ENCODE assay signal across 8 cellular contexts in the genomic region with DNA sequence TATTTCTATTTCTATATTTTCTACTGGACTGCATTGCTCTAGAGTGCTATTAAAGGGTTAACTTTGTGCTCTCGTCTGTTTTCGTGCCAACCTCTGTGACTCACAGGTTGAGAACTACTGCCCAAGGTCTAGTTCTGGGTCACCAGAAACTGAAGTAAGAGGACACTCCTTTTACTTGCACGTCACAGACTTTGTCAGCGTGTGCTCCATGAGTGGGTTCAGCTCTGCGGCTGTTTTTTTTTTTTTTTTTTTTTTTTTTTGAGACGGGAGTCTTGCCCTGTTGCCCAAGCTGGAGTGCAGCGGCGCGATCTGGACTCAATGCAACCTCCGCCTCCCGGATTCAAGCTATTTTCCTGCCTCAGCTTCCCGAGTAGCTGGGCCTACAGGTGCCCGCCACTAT. TPM values are rescaled to one million over a fixed set of nuclear protein-coding genes. Genes with fewer than 3 reads are reported as not detected.
DNase-seq lines count a peak whose midpoint lies in the region; ATAC-seq and TF ChIP-seq lines count a peak whose summit lies in the region.
"Had no signal": no experiment of that assay in that cellular context is flagged by ENCODE, and none has a peak within 500 bp of the region (broad histone marks: within the 10 kb centered on the region; RNA-seq: fewer than 3 reads in every experiment).

No MANE protein-coding gene starts in this region.

- H3K27ac ChIP-seq in HCT116 (ENCODE audit: low read depth, low read length) (peak overlapping the region; percentile 49; the same call in 1 of the 2 replicates), stomach smooth muscle (ENCODE audit: low read length) (peak overlapping the region; percentile 11)

- CTCF ChIA-PET in HCT116 (lab: Charles Lee): interaction anchor here (0.8 to 1.7 kb wide), 2 partner anchors 19 to 21 kb away, joined by 3 read pairs; no protein-coding TSS in a partner anchor

- intact Hi-C loops in HCT116 (cut with micrococcal nuclease): no loop called here

- H2AFZ ChIP-seq in HCT116 (ENCODE audit: low read depth, low read length, poor library complexity, severe bottlenecking): peak overlapping the region; percentile 46

- RAD21 ChIA-PET in HCT116 (lab: Charles Lee; ENCODE audit: low non-redundant PET in 1 of 2, low total read pairs in 2 of 2, uncharacterized antibody in 2 of 2, unreplicated experiment in 2 of 2): interaction anchor here in 1 of 2 experiments (1.2 kb wide), 1 partner anchor 102 kb away, joined by 4 read pairs; no protein-coding TSS in a partner anchor

- H3K4me2 ChIP-seq in HCT116 (ENCODE audit: low read length): peak overlapping the region; percentile 79

- no peaks in the 10 kb centered on the region for H3K36me3 ChIP-seq in HCT116 (ENCODE audit: control insufficient read depth in 1 of 2, insufficient read depth in 2 of 2, low read length in 2 of 2)
- H3K36me3 ChIP-seq in stomach smooth muscle (ENCODE audit: control insufficient read depth in 2 of 2, insufficient read depth in 2 of 2, low read length in 2 of 2): peaks cover 8% of the 10 kb centered on the region in 2 donors

- no peaks in the 10 kb centered on the region for H4K20me1 ChIP-seq in HCT116 (ENCODE audit: insufficient read depth)

- H3K4me1 ChIP-seq in HCT116 (ENCODE audit: control insufficient read depth in 1 of 2, insufficient read depth in 2 of 2, low read length in 2 of 2): peaks cover 14 to 29% of the 10 kb centered on the region in 2 experiments; a peak in 3 of 4 replicates
- H3K4me1 ChIP-seq in stomach smooth muscle (ENCODE audit: control insufficient read depth, insufficient read depth, low read length): peaks cover 10% of the 10 kb centered on the region

- H3K27me3 ChIP-seq in HCT116 (ENCODE audit: insufficient read depth, low read length) (no peaks in the 10 kb centered on the region), stomach smooth muscle (ENCODE audit: control insufficient read depth in 1 of 2, insufficient read depth in 2 of 2, low read length in 2 of 2) (no peaks in the 10 kb centered on the region)

- H3K9me3 ChIP-seq in HCT116 (ENCODE audit: control insufficient read depth in 1 of 2, insufficient read depth in 1 of 2, low read depth in 1 of 2, low read length in 2 of 2) (no peaks in the 10 kb centered on the region), stomach smooth muscle (ENCODE audit: control insufficient read depth in 2 of 2, low read length in 2 of 2) (no peaks in the 10 kb centered on the region)

- POLR2A ChIA-PET in HCT116 (lab: Charles Lee): interaction anchor here (0.7 kb wide), 1 partner anchor 18 kb away, joined by 3 read pairs; no protein-coding TSS in a partner anchor

- no peak for TF ChIP-seq RAD21 in HCT116 (IDR thresholded peaks at IDR 0.05; ENCODE audit: low read depth)

- DNase-seq in HCT116 (ENCODE audit: low read depth, low spot score): peak; percentile 73
- peak; percentile 94 for DNase-seq in RPMI7951 (ENCODE audit: low read depth)
- DNase-seq in fibroblast of the conjunctiva (ENCODE audit: low read depth): peak; percentile 75
- DNase-seq in NCI-H2107 treated with DMSO at 0.1 percent for 48 hours (lab: John Stamatoyannopoulos, UW; ENCODE audit: unreplicated experiment): no peak
- no peak for DNase-seq in foreskin melanocyte
- no peak for DNase-seq in stimulated activated naive CD4-positive, alpha-beta T cell (lab: John Stamatoyannopoulos, UW)
- DNase-seq: stimulated activated CD8-positive, alpha-beta memory T cell treated with anti-CD3 and anti-CD28 coated beads, Interleukin-4, amount 100 ng/mL, for 48 hours had no signal

- H3K4me3 ChIP-seq in HCT116 (replicated peaks in 1 of 2; ENCODE audit: low read depth in 1 of 2, low read length in 2 of 2) (peak overlapping the region; percentile 29 to 52), stomach smooth muscle (ENCODE audit: low read length in 2 of 2) (no peak overlapping the region)

- no peaks in the 10 kb centered on the region for H3K9me2 ChIP-seq in HCT116 (ENCODE audit: insufficient read depth)

- ATAC-seq in HCT116: peak; percentile 84

- no peak for TF ChIP-seq CTCF in HCT116 (IDR thresholded peaks at IDR 0.05 in 2 of 3, conservative IDR thresholded peaks at IDR 0.05 in 1 of 3; ENCODE audit: borderline replicate concordance in 1 of 3, insufficient read depth in 1 of 3, low read depth in 2 of 3, low read length in 2 of 3)

- TF ChIP-seq POLR2A in HCT116 (IDR thresholded peaks at IDR 0.05; ENCODE audit: borderline replicate concordance, extremely low read depth, insufficient read depth, insufficient read length): no peak

- no TSS peak for BruUV-seq in HCT116 (replicated peaks; lab: Mats Ljungman, UMichigan)

- H3K79me2 ChIP-seq in HCT116 (ENCODE audit: insufficient read depth, low read length): no peaks in the 10 kb centered on the region

- peak overlapping the region; percentile 52 for H3K9ac ChIP-seq in HCT116 (ENCODE audit: low read length)
- no peak overlapping the region for H3K9ac ChIP-seq in stomach smooth muscle (ENCODE audit: low read length in 2 of 2)

TF ChIP-seq in HCT116, 20 proteins besides CTCF, POLR2A, EP300 and RAD21 (continues in another document):
- TF ChIP-seq EGR1 (IDR thresholded peaks at IDR 0.05; ENCODE audit: low read depth) (0 out of 2 replicates have a peak, but pooled peaks have one; percentile 11), ZNF274 (IDR thresholded peaks at IDR 0.05; ENCODE audit: low read depth, low read length) (no peak), ZFX (IDR thresholded peaks at IDR 0.05) (no peak), CBX3 (IDR thresholded peaks at IDR 0.05; ENCODE audit: low read depth) (peak; percentile 56), ELF1 (IDR thresholded peaks at IDR 0.05; ENCODE audit: borderline replicate concordance, low read depth) (no peak), TCF7L2 (IDR thresholded peaks at IDR 0.05; ENCODE audit: borderline replicate concordance, extremely low read depth, insufficient read depth, insufficient read length) (peak; percentile 35), CEBPB (IDR thresholded peaks at IDR 0.05; ENCODE audit: low read depth) (peak; percentile 28; the same call in 1 of the 2 replicates), FOSL1 (IDR thresholded peaks at IDR 0.05; ENCODE audit: low read depth) (peak; percentile 80), JUND (IDR thresholded peaks at IDR 0.05) (peak; percentile 74), SIN3A (IDR thresholded peaks at IDR 0.05; ENCODE audit: low read depth) (no peak), YY1 (IDR thresholded peaks at IDR 0.05; ENCODE audit: extremely low read depth, insufficient replicate concordance, low read depth, low read length) (no peak), SP1 (IDR thresholded peaks at IDR 0.05; ENCODE audit: low read depth) (peak; percentile 80), EZH2phosphoT487 (IDR thresholded peaks at IDR 0.05; ENCODE audit: borderline replicate concordance) (no peak)
- TF ChIP-seq, protein P1, sequence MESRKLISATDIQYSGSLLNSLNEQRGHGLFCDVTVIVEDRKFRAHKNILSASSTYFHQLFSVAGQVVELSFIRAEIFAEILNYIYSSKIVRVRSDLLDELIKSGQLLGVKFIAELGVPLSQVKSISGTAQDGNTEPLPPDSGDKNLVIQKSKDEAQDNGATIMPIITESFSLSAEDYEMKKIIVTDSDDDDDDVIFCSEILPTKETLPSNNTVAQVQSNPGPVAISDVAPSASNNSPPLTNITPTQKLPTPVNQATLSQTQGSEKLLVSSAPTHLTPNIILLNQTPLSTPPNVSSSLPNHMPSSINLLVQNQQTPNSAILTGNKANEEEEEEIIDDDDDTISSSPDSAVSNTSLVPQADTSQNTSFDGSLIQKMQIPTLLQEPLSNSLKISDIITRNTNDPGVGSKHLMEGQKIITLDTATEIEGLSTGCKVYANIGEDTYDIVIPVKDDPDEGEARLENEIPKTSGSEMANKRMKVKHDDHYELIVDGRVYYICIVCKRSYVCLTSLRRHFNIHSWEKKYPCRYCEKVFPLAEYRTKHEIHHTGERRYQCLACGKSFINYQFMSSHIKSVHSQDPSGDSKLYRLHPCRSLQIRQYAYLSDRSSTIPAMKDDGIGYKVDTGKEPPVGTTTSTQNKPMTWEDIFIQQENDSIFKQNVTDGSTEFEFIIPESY (IDR thresholded peaks at IDR 0.05; ENCODE audit: extremely low read depth, insufficient replicate concordance, low read length): no peak
- TF ChIP-seq, protein P2, sequence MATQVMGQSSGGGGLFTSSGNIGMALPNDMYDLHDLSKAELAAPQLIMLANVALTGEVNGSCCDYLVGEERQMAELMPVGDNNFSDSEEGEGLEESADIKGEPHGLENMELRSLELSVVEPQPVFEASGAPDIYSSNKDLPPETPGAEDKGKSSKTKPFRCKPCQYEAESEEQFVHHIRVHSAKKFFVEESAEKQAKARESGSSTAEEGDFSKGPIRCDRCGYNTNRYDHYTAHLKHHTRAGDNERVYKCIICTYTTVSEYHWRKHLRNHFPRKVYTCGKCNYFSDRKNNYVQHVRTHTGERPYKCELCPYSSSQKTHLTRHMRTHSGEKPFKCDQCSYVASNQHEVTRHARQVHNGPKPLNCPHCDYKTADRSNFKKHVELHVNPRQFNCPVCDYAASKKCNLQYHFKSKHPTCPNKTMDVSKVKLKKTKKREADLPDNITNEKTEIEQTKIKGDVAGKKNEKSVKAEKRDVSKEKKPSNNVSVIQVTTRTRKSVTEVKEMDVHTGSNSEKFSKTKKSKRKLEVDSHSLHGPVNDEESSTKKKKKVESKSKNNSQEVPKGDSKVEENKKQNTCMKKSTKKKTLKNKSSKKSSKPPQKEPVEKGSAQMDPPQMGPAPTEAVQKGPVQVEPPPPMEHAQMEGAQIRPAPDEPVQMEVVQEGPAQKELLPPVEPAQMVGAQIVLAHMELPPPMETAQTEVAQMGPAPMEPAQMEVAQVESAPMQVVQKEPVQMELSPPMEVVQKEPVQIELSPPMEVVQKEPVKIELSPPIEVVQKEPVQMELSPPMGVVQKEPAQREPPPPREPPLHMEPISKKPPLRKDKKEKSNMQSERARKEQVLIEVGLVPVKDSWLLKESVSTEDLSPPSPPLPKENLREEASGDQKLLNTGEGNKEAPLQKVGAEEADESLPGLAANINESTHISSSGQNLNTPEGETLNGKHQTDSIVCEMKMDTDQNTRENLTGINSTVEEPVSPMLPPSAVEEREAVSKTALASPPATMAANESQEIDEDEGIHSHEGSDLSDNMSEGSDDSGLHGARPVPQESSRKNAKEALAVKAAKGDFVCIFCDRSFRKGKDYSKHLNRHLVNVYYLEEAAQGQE (IDR thresholded peaks at IDR 0.05; ENCODE audit: low read depth): no peak
- TF ChIP-seq, protein P3, sequence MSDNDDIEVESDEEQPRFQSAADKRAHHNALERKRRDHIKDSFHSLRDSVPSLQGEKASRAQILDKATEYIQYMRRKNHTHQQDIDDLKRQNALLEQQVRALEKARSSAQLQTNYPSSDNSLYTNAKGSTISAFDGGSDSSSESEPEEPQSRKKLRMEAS (IDR thresholded peaks at IDR 0.05): peak; percentile 37
- TF ChIP-seq, protein P4, sequence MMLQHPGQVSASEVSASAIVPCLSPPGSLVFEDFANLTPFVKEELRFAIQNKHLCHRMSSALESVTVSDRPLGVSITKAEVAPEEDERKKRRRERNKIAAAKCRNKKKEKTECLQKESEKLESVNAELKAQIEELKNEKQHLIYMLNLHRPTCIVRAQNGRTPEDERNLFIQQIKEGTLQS (IDR thresholded peaks at IDR 0.05): no peak

RNA-seq across cellular contexts. Expression of a gene that starts 49.8 kb away (rescaled TPM):
- 3.2 TPM for total RNA-seq in HCT116 (2021; ENCODE audit: unreplicated experiment)
- polyA plus RNA-seq in HCT116 (2012): 0.51 and 0.90 TPM in 2 replicates
- 42.7 and 44.9 TPM in 2 replicates for total RNA-seq in RPMI7951 (2014; rRNA removed; shearing (Covaris generic))

Comparison
In these comparisons a context has a peak if more than half of its experiments do, and no peak if none do; other contexts are left out.
1. DNase-seq: peak in HCT116 (single experiment), RPMI7951 (single experiment) and fibroblast of the conjunctiva (single experiment); none in NCI-H2107 treated with DMSO at 0.1 percent for 48 hours (single experiment), foreskin melanocyte (single experiment) and stimulated activated naive CD4-positive, alpha-beta T cell (0 of 6).
2. H3K4me3 ChIP-seq: peak in HCT116 (2 of 2); none in stomach smooth muscle (0 of 2).
3. RNA of a gene that starts 49.8 kb away (total RNA-seq): 42.7 to 44.9 TPM in RPMI7951; 3.2 TPM in HCT116 (single experiment); every median in the first group is over 10 times any median in the second.